ENCODE assay signal across 15 cellular contexts in genomic region chr4:72209600-72209999, GRCh38.
DNase-seq lines count a peak whose midpoint lies in the region; ATAC-seq and TF ChIP-seq lines count a peak whose summit lies in the region.
"Had no signal": no experiment of that assay in that cellular context is flagged by ENCODE, and none has a peak within 500 bp of the region (broad histone marks: within the 10 kb centered on the region; RNA-seq: fewer than 3 reads in every experiment).

No MANE protein-coding gene starts in this region.

- TF ChIP-seq CTCF in 22Rv1 (IDR thresholded peaks at IDR 0.05) (no peak), epithelial cell of esophagus (IDR thresholded peaks at IDR 0.05; ENCODE audit: insufficient read depth, low read depth, low read length, missing control alignments) (no peak), ascending aorta (IDR thresholded peaks at IDR 0.05) (no peak)

- DNase-seq in epithelial cell of esophagus (ENCODE audit: low read depth) = peak; percentile 87
- no peak for DNase-seq in cardiac septum (ENCODE audit: low spot score)
- DNase-seq in ascending aorta (ENCODE audit: low spot score in 2 of 2) = no peak
- DNase-seq: activated CD4-positive, alpha-beta T cell treated with anti-CD3 and anti-CD28 coated beads for 4 hours; activated T-cell treated with anti-CD3 and anti-CD28 coated beads, Interleukin-2, amount 50 U/mL, for 1 hour; amniotic stem cell; CD8-positive, alpha-beta memory T cell; T-cell had no signal

- intact Hi-C loops in cardiac septum (cut with DNase I) = no loop called here
- intact Hi-C loops in ascending aorta (cut with DNase I) = no loop called here

- H3K36me3 ChIP-seq in ascending aorta = no peaks in the 10 kb centered on the region

- no peaks in the 10 kb centered on the region for H3K27me3 ChIP-seq in ascending aorta

- no peaks in the 10 kb centered on the region for H3K4me1 ChIP-seq in ascending aorta
- H3K4me1 ChIP-seq: A549, parathyroid adenoma had no signal

- H3K9me3 ChIP-seq in ascending aorta = no peaks in the 10 kb centered on the region
- H3K9me3 ChIP-seq: A549 had no signal

- H3K27ac ChIP-seq in 22Rv1 = peak overlapping the region; percentile 48
- no peak overlapping the region for H3K27ac ChIP-seq in ascending aorta
- H3K27ac ChIP-seq: A549, parathyroid adenoma had no signal

- H3K4me3 ChIP-seq in epithelial cell of esophagus (ENCODE audit: low read length) (no peak overlapping the region), ascending aorta (no peak overlapping the region)
- H3K4me3 ChIP-seq: A549 had no signal

- ATAC-seq in GM19324 (IDR thresholded peaks at IDR 0.05; ENCODE audit: low FRiP score, unreplicated experiment) (peak; percentile 42), HG03196 (IDR thresholded peaks at IDR 0.05; ENCODE audit: unreplicated experiment) (peak; percentile 48), HG02970 (IDR thresholded peaks at IDR 0.05; ENCODE audit: low FRiP score, unreplicated experiment) (no peak), GM19455 (IDR thresholded peaks at IDR 0.05; ENCODE audit: unreplicated experiment) (no peak)
- ATAC-seq: A549, T-cell had no signal

Comparison
In these comparisons a context has a peak if more than half of its experiments do, and no peak if none do; other contexts are left out.
1. ATAC-seq: peak in GM19324 (single experiment) and HG03196 (single experiment); none in HG02970 (single experiment) and GM19455 (single experiment).